Comparison of ENCODE assay signal across 22 cellular contexts in the genomic region with DNA sequence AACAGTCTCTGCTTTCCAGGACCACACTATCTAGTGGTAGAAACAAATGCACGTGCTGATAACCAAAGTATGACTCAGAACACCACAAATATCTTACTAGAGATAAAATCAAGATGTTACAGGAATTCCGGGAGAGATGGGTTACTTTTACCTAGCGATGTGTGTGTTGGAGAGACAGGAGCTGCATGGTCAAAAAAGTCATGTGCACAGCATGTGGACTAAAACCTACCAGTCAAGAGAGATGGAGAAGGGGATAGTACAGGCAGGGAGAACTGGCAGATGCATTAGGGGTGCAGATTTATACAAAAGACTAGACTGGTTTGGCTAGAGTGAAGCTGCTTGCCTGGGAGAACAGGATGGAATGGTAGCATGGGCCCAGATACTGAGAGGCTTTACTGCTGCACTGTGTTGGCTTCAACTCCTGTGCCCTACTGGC.
DNase-seq lines count a peak whose midpoint lies in the region; ATAC-seq and TF ChIP-seq lines count a peak whose summit lies in the region.
"Had no signal": no experiment of that assay in that cellular context is flagged by ENCODE, and none has a peak within 500 bp of the region (broad histone marks: within the 10 kb centered on the region; RNA-seq: fewer than 3 reads in every experiment).

No MANE protein-coding gene starts in this region.

- TF ChIP-seq CTCF in AG10803 (conservative IDR thresholded peaks at IDR 0.05; ENCODE audit: low read length) (no peak), fibroblast of villous mesenchyme (IDR thresholded peaks at IDR 0.05; ENCODE audit: insufficient read depth, low read depth, low read length) (no peak), coronary artery (IDR thresholded peaks at IDR 0.05) (no peak)

- no peak for ATAC-seq in HG03039 (IDR thresholded peaks at IDR 0.05; ENCODE audit: unreplicated experiment)
- ATAC-seq: activated CD8-positive, alpha-beta T cell treated with anti-CD3 and anti-CD28 coated beads for 36 hours; heart right ventricle; Panc1 had no signal

- H3K4me3 ChIP-seq in AG10803 (ENCODE audit: low read length) (no peak overlapping the region), fibroblast of villous mesenchyme (ENCODE audit: low read depth, low read length) (no peak overlapping the region), coronary artery (no peak overlapping the region)
- H3K4me3 ChIP-seq: breast epithelium, heart right ventricle had no signal

- peak; percentile 12 for DNase-seq in AG10803 (ENCODE audit: low read depth)
- DNase-seq in HS-5 (ENCODE audit: low read depth), result peak; percentile 38
- DNase-seq in SW480 (ENCODE audit: low spot score), result peak; percentile 5
- DNase-seq in fibroblast of villous mesenchyme (ENCODE audit: low read depth), result peak; percentile 65
- DNase-seq in dedifferentiated amniotic fluid mesenchymal stem cell (ENCODE audit: extremely low spot score), result no peak
- DNase-seq in occipital lobe (lab: John Stamatoyannopoulos, UW), result no peak
- DNase-seq in coronary artery (ENCODE audit: low spot score), result no peak
- DNase-seq: activated CD8-positive, alpha-beta T cell treated with anti-CD3 and anti-CD28 coated beads for 36 hours; activated gamma-delta T cell treated with Interleukin-2 at 50 U/mL for 16 hours; activated T-cell treated with anti-CD3 and anti-CD28 coated beads for 4 hours; dermis blood vessel endothelial cell; H9; heart right ventricle; Kasumi-1; NCI-H1092; NCI-H2029; NCI-H345; T1000 had no signal

- H3K27ac ChIP-seq in coronary artery, result no peak overlapping the region
- H3K27ac ChIP-seq: breast epithelium, C4-2B, heart right ventricle had no signal

Comparison
In these comparisons a context has a peak if more than half of its experiments do, and no peak if none do; other contexts are left out.
1. DNase-seq: peak in AG10803 (single experiment), HS-5 (single experiment), SW480 (single experiment) and fibroblast of villous mesenchyme (single experiment); none in dedifferentiated amniotic fluid mesenchymal stem cell (single experiment), occipital lobe (single experiment) and coronary artery (single experiment).